1 cellular context compared by ENCODE assay signal in genomic region chr2:43178602-43179542, GRCh38.
TF ChIP-seq lines count a peak whose summit lies in the region.

No MANE protein-coding gene starts in this region.

TF ChIP-seq in HepG2, 621 proteins besides CTCF, POLR2A, EP300 and RAD21 (continued from another document and continues in another):
- TF ChIP-seq ARID5B (CRISPR knock-in tag; IDR thresholded peaks at IDR 0.05) (peak; percentile 54), HBP1 (CRISPR knock-in tag; IDR thresholded peaks at IDR 0.05; ENCODE audit: low read depth) (peak; percentile 38; the same call in 1 of the 2 replicates), HDAC1 (CRISPR knock-in tag; IDR thresholded peaks at IDR 0.05) (peak; percentile 79), ZBTB21 (CRISPR knock-in tag; IDR thresholded peaks at IDR 0.05) (no peak), SP4 (CRISPR knock-in tag; IDR thresholded peaks at IDR 0.05) (peak; percentile 50; the same call in 1 of the 2 replicates), ZNF557 (CRISPR knock-in tag; IDR thresholded peaks at IDR 0.05) (no peak; the same call in 1 of the 2 replicates), MZF1 (CRISPR knock-in tag; IDR thresholded peaks at IDR 0.05; ENCODE audit: borderline replicate concordance) (0 out of 2 replicates have a peak, but pooled peaks have one; percentile 50), ZNF546 (CRISPR knock-in tag; conservative IDR thresholded peaks at IDR 0.05) (peak; percentile 73; the same call in 1 of the 2 replicates), MIER3 (CRISPR knock-in tag; IDR thresholded peaks at IDR 0.05; ENCODE audit: borderline replicate concordance) (peak; percentile 23; the same call in 1 of the 2 replicates), RFXANK (CRISPR knock-in tag; IDR thresholded peaks at IDR 0.05) (no peak), MTA3 (CRISPR knock-in tag; IDR thresholded peaks at IDR 0.05) (no peak), HNRNPUL1 (IDR thresholded peaks at IDR 0.05; ENCODE audit: low read depth, low read length) (no peak), KMT2A (CRISPR knock-in tag; IDR thresholded peaks at IDR 0.05) (no peak), ISX (CRISPR knock-in tag; conservative IDR thresholded peaks at IDR 0.05) (no peak), FOSL2 (CRISPR knock-in tag; IDR thresholded peaks at IDR 0.05) (peak; percentile 99), SOX13 (IDR thresholded peaks at IDR 0.05) (0 out of 2 replicates have a peak, but pooled peaks have one; percentile 12), SOX13 (CRISPR knock-in tag; conservative IDR thresholded peaks at IDR 0.05 in 1 of 2, IDR thresholded peaks at IDR 0.05 in 1 of 2) (peak in 1 of 2 experiments; percentile 90; a peak in 2 of 4 replicates), ZFP1 (CRISPR knock-in tag; IDR thresholded peaks at IDR 0.05) (no peak), ETV5 (CRISPR knock-in tag; IDR thresholded peaks at IDR 0.05; ENCODE audit: borderline replicate concordance) (peak; percentile 52), ZNF329 (CRISPR knock-in tag; IDR thresholded peaks at IDR 0.05; ENCODE audit: low read depth) (no peak), TEAD2 (CRISPR knock-in tag; IDR thresholded peaks at IDR 0.05) (no peak), ZNF577 (CRISPR knock-in tag; IDR thresholded peaks at IDR 0.05; ENCODE audit: borderline replicate concordance, low read depth) (no peak), NFE2L1 (CRISPR knock-in tag; IDR thresholded peaks at IDR 0.05; ENCODE audit: borderline replicate concordance) (peak; percentile 38; the same call in 1 of the 2 replicates), NBN (conservative IDR thresholded peaks at IDR 0.05) (no peak), CBX1 (IDR thresholded peaks at IDR 0.05; ENCODE audit: low read depth) (no peak), ZNF260 (CRISPR knock-in tag; IDR thresholded peaks at IDR 0.05; ENCODE audit: borderline replicate concordance, low read depth) (no peak), IKZF5 (CRISPR knock-in tag; IDR thresholded peaks at IDR 0.05) (peak; percentile 93), MLLT10 (CRISPR knock-in tag; IDR thresholded peaks at IDR 0.05) (no peak), ZSCAN9 (CRISPR knock-in tag; IDR thresholded peaks at IDR 0.05; ENCODE audit: borderline replicate concordance) (peak; percentile 70; the same call in 1 of the 2 replicates), KAT8 (CRISPR knock-in tag; IDR thresholded peaks at IDR 0.05) (peak; percentile 82; the same call in 1 of the 2 replicates), DMAP1 (CRISPR knock-in tag; IDR thresholded peaks at IDR 0.05) (0 out of 2 replicates have a peak, but pooled peaks have one; percentile 64), ZBTB39 (CRISPR knock-in tag; IDR thresholded peaks at IDR 0.05) (no peak), SIN3B (IDR thresholded peaks at IDR 0.05; ENCODE audit: low read length) (no peak), PHF8 (CRISPR knock-in tag; IDR thresholded peaks at IDR 0.05) (peak; percentile 64; the same call in 1 of the 2 replicates), BCL6 (CRISPR knock-in tag; IDR thresholded peaks at IDR 0.05) (peak; percentile 58; the same call in 1 of the 2 replicates), NFIB (CRISPR knock-in tag; IDR thresholded peaks at IDR 0.05; ENCODE audit: borderline replicate concordance) (no peak), SAP130 (CRISPR knock-in tag; IDR thresholded peaks at IDR 0.05; ENCODE audit: low read depth) (peak; percentile 87), SP5 (CRISPR knock-in tag; IDR thresholded peaks at IDR 0.05; ENCODE audit: borderline replicate concordance, low read depth) (peak; percentile 64; the same call in 1 of the 2 replicates), ZNF282 (IDR thresholded peaks at IDR 0.05; ENCODE audit: partially characterized antibody) (no peak), ZNF572 (CRISPR knock-in tag; IDR thresholded peaks at IDR 0.05) (no peak), MXD1 (CRISPR knock-in tag; IDR thresholded peaks at IDR 0.05) (peak; percentile 80; the same call in 1 of the 2 replicates), ZNF543 (CRISPR knock-in tag; IDR thresholded peaks at IDR 0.05) (peak; percentile 72; the same call in 1 of the 2 replicates), ZNF558 (CRISPR knock-in tag; IDR thresholded peaks at IDR 0.05; ENCODE audit: borderline replicate concordance) (no peak)
- TF ChIP-seq, protein P1, sequence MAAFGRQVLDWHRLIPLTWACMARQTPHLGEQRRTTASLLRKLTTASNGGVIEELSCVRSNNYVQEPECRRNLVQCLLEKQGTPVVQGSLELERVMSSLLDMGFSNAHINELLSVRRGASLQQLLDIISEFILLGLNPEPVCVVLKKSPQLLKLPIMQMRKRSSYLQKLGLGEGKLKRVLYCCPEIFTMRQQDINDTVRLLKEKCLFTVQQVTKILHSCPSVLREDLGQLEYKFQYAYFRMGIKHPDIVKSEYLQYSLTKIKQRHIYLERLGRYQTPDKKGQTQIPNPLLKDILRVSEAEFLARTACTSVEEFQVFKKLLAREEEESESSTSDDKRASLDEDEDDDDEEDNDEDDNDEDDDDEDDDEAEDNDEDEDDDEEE (CRISPR knock-in tag; IDR thresholded peaks at IDR 0.05), result 0 out of 2 replicates have a peak, but pooled peaks have one; percentile 18
- TF ChIP-seq, protein P2, sequence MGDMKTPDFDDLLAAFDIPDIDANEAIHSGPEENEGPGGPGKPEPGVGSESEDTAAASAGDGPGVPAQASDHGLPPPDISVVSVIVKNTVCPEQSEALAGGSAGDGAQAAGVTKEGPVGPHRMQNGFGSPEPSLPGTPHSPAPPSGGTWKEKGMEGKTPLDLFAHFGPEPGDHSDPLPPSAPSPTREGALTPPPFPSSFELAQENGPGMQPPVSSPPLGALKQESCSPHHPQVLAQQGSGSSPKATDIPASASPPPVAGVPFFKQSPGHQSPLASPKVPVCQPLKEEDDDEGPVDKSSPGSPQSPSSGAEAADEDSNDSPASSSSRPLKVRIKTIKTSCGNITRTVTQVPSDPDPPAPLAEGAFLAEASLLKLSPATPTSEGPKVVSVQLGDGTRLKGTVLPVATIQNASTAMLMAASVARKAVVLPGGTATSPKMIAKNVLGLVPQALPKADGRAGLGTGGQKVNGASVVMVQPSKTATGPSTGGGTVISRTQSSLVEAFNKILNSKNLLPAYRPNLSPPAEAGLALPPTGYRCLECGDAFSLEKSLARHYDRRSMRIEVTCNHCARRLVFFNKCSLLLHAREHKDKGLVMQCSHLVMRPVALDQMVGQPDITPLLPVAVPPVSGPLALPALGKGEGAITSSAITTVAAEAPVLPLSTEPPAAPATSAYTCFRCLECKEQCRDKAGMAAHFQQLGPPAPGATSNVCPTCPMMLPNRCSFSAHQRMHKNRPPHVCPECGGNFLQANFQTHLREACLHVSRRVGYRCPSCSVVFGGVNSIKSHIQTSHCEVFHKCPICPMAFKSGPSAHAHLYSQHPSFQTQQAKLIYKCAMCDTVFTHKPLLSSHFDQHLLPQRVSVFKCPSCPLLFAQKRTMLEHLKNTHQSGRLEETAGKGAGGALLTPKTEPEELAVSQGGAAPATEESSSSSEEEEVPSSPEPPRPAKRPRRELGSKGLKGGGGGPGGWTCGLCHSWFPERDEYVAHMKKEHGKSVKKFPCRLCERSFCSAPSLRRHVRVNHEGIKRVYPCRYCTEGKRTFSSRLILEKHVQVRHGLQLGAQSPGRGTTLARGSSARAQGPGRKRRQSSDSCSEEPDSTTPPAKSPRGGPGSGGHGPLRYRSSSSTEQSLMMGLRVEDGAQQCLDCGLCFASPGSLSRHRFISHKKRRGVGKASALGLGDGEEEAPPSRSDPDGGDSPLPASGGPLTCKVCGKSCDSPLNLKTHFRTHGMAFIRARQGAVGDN (CRISPR knock-in tag; IDR thresholded peaks at IDR 0.05), result peak; percentile 93
- TF ChIP-seq, protein P3, sequence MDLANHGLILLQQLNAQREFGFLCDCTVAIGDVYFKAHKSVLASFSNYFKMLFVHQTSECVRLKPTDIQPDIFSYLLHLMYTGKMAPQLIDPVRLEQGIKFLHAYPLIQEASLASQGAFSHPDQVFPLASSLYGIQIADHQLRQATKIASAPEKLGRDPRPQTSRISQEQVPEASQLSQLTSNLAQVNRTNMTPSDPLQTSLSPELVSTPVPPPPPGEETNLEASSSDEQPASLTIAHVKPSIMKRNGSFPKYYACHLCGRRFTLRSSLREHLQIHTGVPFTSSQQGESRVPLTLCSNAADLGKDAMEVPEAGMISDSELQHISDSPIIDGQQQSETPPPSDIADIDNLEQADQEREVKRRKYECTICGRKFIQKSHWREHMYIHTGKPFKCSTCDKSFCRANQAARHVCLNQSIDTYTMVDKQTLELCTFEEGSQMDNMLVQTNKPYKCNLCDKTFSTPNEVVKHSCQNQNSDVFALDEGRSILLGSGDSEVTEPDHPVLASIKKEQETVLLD (CRISPR knock-in tag; IDR thresholded peaks at IDR 0.05; ENCODE audit: low read depth), result no peak
- TF ChIP-seq, protein P4, sequence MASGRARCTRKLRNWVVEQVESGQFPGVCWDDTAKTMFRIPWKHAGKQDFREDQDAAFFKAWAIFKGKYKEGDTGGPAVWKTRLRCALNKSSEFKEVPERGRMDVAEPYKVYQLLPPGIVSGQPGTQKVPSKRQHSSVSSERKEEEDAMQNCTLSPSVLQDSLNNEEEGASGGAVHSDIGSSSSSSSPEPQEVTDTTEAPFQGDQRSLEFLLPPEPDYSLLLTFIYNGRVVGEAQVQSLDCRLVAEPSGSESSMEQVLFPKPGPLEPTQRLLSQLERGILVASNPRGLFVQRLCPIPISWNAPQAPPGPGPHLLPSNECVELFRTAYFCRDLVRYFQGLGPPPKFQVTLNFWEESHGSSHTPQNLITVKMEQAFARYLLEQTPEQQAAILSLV (CRISPR knock-in tag; IDR thresholded peaks at IDR 0.05; ENCODE audit: borderline replicate concordance), result no peak
- TF ChIP-seq, protein P5, sequence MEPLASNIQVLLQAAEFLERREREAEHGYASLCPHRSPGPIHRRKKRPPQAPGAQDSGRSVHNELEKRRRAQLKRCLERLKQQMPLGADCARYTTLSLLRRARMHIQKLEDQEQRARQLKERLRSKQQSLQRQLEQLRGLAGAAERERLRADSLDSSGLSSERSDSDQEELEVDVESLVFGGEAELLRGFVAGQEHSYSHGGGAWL (CRISPR knock-in tag; IDR thresholded peaks at IDR 0.05), result no peak
